ENCODE assay signal across 16 cellular contexts in genomic region chr22:48690583-48691317, GRCh38.
A peak's percentile ranks its signal among the peaks of the same experiment; 100 is the strongest.
DNase-seq lines count a peak whose midpoint lies in the region; ATAC-seq and TF ChIP-seq lines count a peak whose summit lies in the region.
"Had no signal": no experiment of that assay in that cellular context is flagged by ENCODE, and none has a peak within 500 bp of the region (broad histone marks: within the 10 kb centered on the region; RNA-seq: fewer than 3 reads in every experiment).

No MANE protein-coding gene starts in this region.

- no peaks in the 10 kb centered on the region for H3K36me3 ChIP-seq in right atrium auricular region
- H3K36me3 ChIP-seq in lower lobe of right lung, result no peaks in the 10 kb centered on the region
- H3K36me3 ChIP-seq: BLaER1 treated with 17β-estradiol and CSF1 and Interleukin-3, amounts not matched to agents 10 nM and 100 nM; HAP-1 had no signal

- peaks cover 5% of the 10 kb centered on the region for H3K27me3 Mint-ChIP-seq in T-helper 17 cell
- H3K27me3 Mint-ChIP-seq in stimulated activated naive B cell treated with anti-CD40 and anti-IgM and Interleukin-4, amounts not matched to agents 10 μg/mL and 1 μg/mL and 100 μg/mL, for 72 hours, result peaks cover 0 to 6% of the 10 kb centered on the region in 2 donors
- H3K27me3 Mint-ChIP-seq: B cell had no signal

- TF ChIP-seq CTCF in right atrium auricular region (IDR thresholded peaks at IDR 0.05) (no peak), lower lobe of right lung (IDR thresholded peaks at IDR 0.05) (no peak)

- H3K4me1 Mint-ChIP-seq in T-helper 17 cell, result no peaks in the 10 kb centered on the region
- no peaks in the 10 kb centered on the region for H3K4me1 Mint-ChIP-seq in stimulated activated naive B cell treated with anti-CD40 and anti-IgM and Interleukin-4, amounts not matched to agents 10 μg/mL and 1 μg/mL and 100 μg/mL, for 72 hours
- H3K4me1 Mint-ChIP-seq: B cell had no signal

- peak; percentile 59 for DNase-seq in Right ventricle myocardium inferior (ENCODE audit: missing footprints)
- DNase-seq in right atrium auricular region (ENCODE audit: low spot score), result no peak
- DNase-seq in T-helper 17 cell, result no peak
- peak; percentile 28 for DNase-seq in lower lobe of right lung
- no peak for DNase-seq in stimulated activated naive B cell treated with anti-CD40 and anti-IgM and Interleukin-4, amounts not matched to agents 10 μg/mL and 1 μg/mL and 100 μg/mL, for 72 hours
- DNase-seq in NCI-H1048 (lab: John Stamatoyannopoulos, UW), result no peak
- DNase-seq: 8988T; Calu3; CD8-positive, alpha-beta T cell; DMS79 treated with DMSO at 0.1 percent for 48 hours; GF-D8; GOT3 had no signal

- no peak for ATAC-seq in Right ventricle myocardium inferior
- no peak for ATAC-seq in T-helper 17 cell
- ATAC-seq in lower lobe of right lung, result no peak
- ATAC-seq in stimulated activated naive B cell treated with anti-CD40 and anti-IgM and Interleukin-4, amounts not matched to agents 10 μg/mL and 1 μg/mL and 100 μg/mL, for 72 hours (replicated peaks), result no peak
- ATAC-seq in GM21723 (IDR thresholded peaks at IDR 0.05; ENCODE audit: unreplicated experiment), result no peak
- ATAC-seq: CD8-positive, alpha-beta T cell had no signal

- H3K4me1 ChIP-seq in right atrium auricular region, result no peaks in the 10 kb centered on the region
- H3K4me1 ChIP-seq in lower lobe of right lung, result no peaks in the 10 kb centered on the region
- H3K4me1 ChIP-seq: HAP-1 had no signal

- no peak overlapping the region for H3K4me3 Mint-ChIP-seq in T-helper 17 cell
- H3K4me3 Mint-ChIP-seq in stimulated activated naive B cell treated with anti-CD40 and anti-IgM and Interleukin-4, amounts not matched to agents 10 μg/mL and 1 μg/mL and 100 μg/mL, for 72 hours, result no peak overlapping the region
- H3K4me3 Mint-ChIP-seq: B cell; CD8-positive, alpha-beta T cell had no signal

- H3K9me3 ChIP-seq in right atrium auricular region, result no peaks in the 10 kb centered on the region
- no peaks in the 10 kb centered on the region for H3K9me3 ChIP-seq in T-helper 17 cell (ENCODE audit: control insufficient read depth, low read length, poor library complexity, severe bottlenecking)
- no peaks in the 10 kb centered on the region for H3K9me3 ChIP-seq in lower lobe of right lung
- H3K9me3 ChIP-seq: HAP-1 had no signal

- H3K27me3 ChIP-seq in right atrium auricular region, result no peaks in the 10 kb centered on the region
- no peaks in the 10 kb centered on the region for H3K27me3 ChIP-seq in lower lobe of right lung (ENCODE audit: low read depth)
- H3K27me3 ChIP-seq: BLaER1 treated with 17β-estradiol and CSF1 and Interleukin-3, amounts not matched to agents 10 nM and 100 nM had no signal

- no peaks in the 10 kb centered on the region for H3K36me3 Mint-ChIP-seq in T-helper 17 cell (ENCODE audit: low read depth)
- H3K36me3 Mint-ChIP-seq in stimulated activated naive B cell treated with anti-CD40 and anti-IgM and Interleukin-4, amounts not matched to agents 10 μg/mL and 1 μg/mL and 100 μg/mL, for 72 hours, result no peaks in the 10 kb centered on the region
- H3K36me3 Mint-ChIP-seq: CD8-positive, alpha-beta T cell had no signal

- intact Hi-C loops in Right ventricle myocardium inferior (cut with DNase I), result no loop called here
- intact Hi-C loops in lower lobe of right lung (cut with DNase I), result no loop called here

- peak overlapping the region; percentile 56 for H3K27ac Mint-ChIP-seq in T-helper 17 cell
- no peak overlapping the region for H3K27ac Mint-ChIP-seq in stimulated activated naive B cell treated with anti-CD40 and anti-IgM and Interleukin-4, amounts not matched to agents 10 μg/mL and 1 μg/mL and 100 μg/mL, for 72 hours
- H3K27ac Mint-ChIP-seq: B cell; CD8-positive, alpha-beta T cell had no signal

- no peak overlapping the region for H3K27ac ChIP-seq in right atrium auricular region
- no peak overlapping the region for H3K27ac ChIP-seq in lower lobe of right lung
- H3K27ac ChIP-seq: BLaER1 treated with 17β-estradiol and CSF1 and Interleukin-3, amounts not matched to agents 10 nM and 100 nM had no signal

- peaks cover 8 to 10% of the 10 kb centered on the region in 2 donors for H3K9me3 Mint-ChIP-seq in stimulated activated naive B cell treated with anti-CD40 and anti-IgM and Interleukin-4, amounts not matched to agents 10 μg/mL and 1 μg/mL and 100 μg/mL, for 72 hours
- H3K9me3 Mint-ChIP-seq: CD8-positive, alpha-beta T cell had no signal

- H3K4me3 ChIP-seq in right atrium auricular region (no peak overlapping the region), lower lobe of right lung (no peak overlapping the region)
- H3K4me3 ChIP-seq: BLaER1 treated with 17β-estradiol and CSF1 and Interleukin-3, amounts not matched to agents 10 nM and 100 nM; HAP-1 had no signal

Comparison
In these comparisons a context has a peak if more than half of its experiments do, and no peak if none do; other contexts are left out.
1. DNase-seq: peak in Right ventricle myocardium inferior (single experiment) and lower lobe of right lung (single experiment); none in right atrium auricular region (single experiment), T-helper 17 cell (0 of 3), stimulated activated naive B cell treated with anti-CD40 and anti-IgM and Interleukin-4, amounts not matched to agents 10 μg/mL and 1 μg/mL and 100 μg/mL, for 72 hours (single experiment) and NCI-H1048 (single experiment).